21 cellular contexts compared by ENCODE assay signal in the genomic region with DNA sequence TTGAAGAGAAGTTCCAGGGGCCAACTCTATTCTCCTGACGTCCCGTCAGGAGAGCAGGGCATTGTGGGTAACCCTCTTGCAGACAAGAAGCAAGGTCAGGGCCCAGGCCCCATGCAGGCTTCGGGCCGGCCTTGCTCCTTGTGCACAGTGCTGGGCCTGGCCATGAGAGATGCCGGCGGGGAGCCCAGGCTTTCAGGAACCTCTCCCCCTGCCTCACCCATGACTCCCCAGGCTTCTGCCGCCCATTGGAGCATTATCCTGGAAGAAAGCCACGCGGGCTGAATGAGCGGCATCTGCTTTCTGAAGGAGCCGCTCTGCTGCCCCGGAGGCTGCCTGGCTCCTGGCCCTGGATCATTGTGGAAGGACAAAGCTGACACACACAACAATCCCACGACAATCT.
"Had no signal": no experiment of that assay in that cellular context is flagged by ENCODE, and none has a peak within 500 bp of the region (broad histone marks: within the 10 kb centered on the region; RNA-seq: fewer than 3 reads in every experiment).

No MANE protein-coding gene starts in this region.

- H3K27ac ChIP-seq: body of pancreas, cardiac muscle cell, upper lobe of right lung had no signal

- H3K9me3 Mint-ChIP-seq: activated naive CD4-positive, alpha-beta T cell treated with anti-CD3 and anti-CD28 coated beads for 36 hours; activated naive CD8-positive, alpha-beta T cell treated with anti-CD3 and anti-CD28 coated beads, Interleukin-2, amount 10 ng/mL, durations not matched to agents 7 days and 5 days; activated T-cell treated with anti-CD3 and anti-CD28 coated beads, Interleukin-2, amount 50 U/mL, for 24 hours; activated T-helper 2 cell treated with anti-CD3 and anti-CD28 coated beads, Interferon-gamma antibody, Interleukin-2, Interleukin-4, amounts not matched to agents 10 μg/mL and 5 μg/mL and 100 μg/mL, durations not matched to agents 14 hours and 24 hours and 36 hours; nephron progenitor cell had no signal

- H3K4me1 Mint-ChIP-seq: activated naive CD8-positive, alpha-beta T cell treated with anti-CD3 and anti-CD28 coated beads, Interleukin-2, amount 10 ng/mL, durations not matched to agents 7 days and 5 days had no signal

- H3K4me1 ChIP-seq: upper lobe of right lung had no signal

- H3K27ac Mint-ChIP-seq: activated naive CD4-positive, alpha-beta T cell treated with anti-CD3 and anti-CD28 coated beads for 36 hours; activated naive CD8-positive, alpha-beta T cell treated with anti-CD3 and anti-CD28 coated beads, Interleukin-2, amount 10 ng/mL, durations not matched to agents 7 days and 5 days; activated T-cell treated with anti-CD3 and anti-CD28 coated beads, Interleukin-2, amount 50 U/mL, for 24 hours; activated T-helper 2 cell treated with anti-CD3 and anti-CD28 coated beads, Interferon-gamma antibody, Interleukin-2, Interleukin-4, amounts not matched to agents 10 μg/mL and 5 μg/mL and 100 μg/mL, durations not matched to agents 14 hours and 24 hours and 36 hours; nephron progenitor cell had no signal

- H3K27me3 ChIP-seq: body of pancreas, cardiac muscle cell, upper lobe of right lung had no signal

- H3K36me3 ChIP-seq: cardiac muscle cell, upper lobe of right lung had no signal

- H3K4me3 Mint-ChIP-seq: activated naive CD4-positive, alpha-beta T cell treated with anti-CD3 and anti-CD28 coated beads for 36 hours; activated naive CD8-positive, alpha-beta T cell treated with anti-CD3 and anti-CD28 coated beads, Interleukin-2, amount 10 ng/mL, durations not matched to agents 7 days and 5 days; activated T-cell treated with anti-CD3 and anti-CD28 coated beads, Interleukin-2, amount 50 U/mL, for 24 hours; nephron progenitor cell had no signal

- H3K36me3 Mint-ChIP-seq: activated naive CD8-positive, alpha-beta T cell treated with anti-CD3 and anti-CD28 coated beads, Interleukin-2, amount 10 ng/mL, durations not matched to agents 7 days and 5 days had no signal

- H3K27me3 Mint-ChIP-seq: activated T-cell treated with anti-CD3 and anti-CD28 coated beads, Interleukin-2, amount 50 U/mL, for 24 hours had no signal

- DNase-seq: activated CD4-positive, alpha-beta T cell treated with anti-CD3 and anti-CD28 coated beads, Interleukin-2, amount 50 U/mL, for 4 hours; activated CD8-positive, alpha-beta memory T cell treated with anti-CD3 and anti-CD28 coated beads for 24 hours; activated CD8-positive, alpha-beta memory T cell treated with anti-CD3 and anti-CD28 coated beads, Interleukin-2, amount 50 U/mL, for 4 hours; activated naive CD4-positive, alpha-beta T cell treated with anti-CD3 and anti-CD28 coated beads for 36 hours; activated naive CD8-positive, alpha-beta T cell treated with anti-CD3 and anti-CD28 coated beads, Interleukin-2, amount 10 ng/mL, durations not matched to agents 7 days and 5 days; activated T-cell treated with anti-CD3 and anti-CD28 coated beads, Interleukin-2, amount 50 U/mL, for 24 hours; body of pancreas; dermis blood vessel endothelial cell; effector memory CD4-positive, alpha-beta T cell; left cardiac atrium; mesenchymal stem cell; mucosa of descending colon; nephron progenitor cell; retina; stimulated activated CD4-positive, alpha-beta T cell treated with anti-CD3 and anti-CD28 coated beads, Interleukin-2, amount 100 ng/mL, for 48 hours; stimulated activated CD8-positive, alpha-beta memory T cell treated with anti-CD3 and anti-CD28 coated beads, Interleukin-4, amount 100 ng/mL, for 48 hours; stimulated activated naive CD4-positive, alpha-beta T cell treated with Interleukin-2 at 50 U/mL for 16 hours; T-helper 1 cell; upper lobe of right lung had no signal

- H3K9me3 ChIP-seq: body of pancreas, mucosa of descending colon, upper lobe of right lung had no signal

- H3K4me3 ChIP-seq: body of pancreas, cardiac muscle cell, mucosa of descending colon, upper lobe of right lung had no signal

- ATAC-seq: body of pancreas, left cardiac atrium, mucosa of descending colon, upper lobe of right lung had no signal
